In genomic region chr2:173252581-173252980, GRCh38 we compare ENCODE assay signal across 30 cellular contexts.
"Had no signal": no experiment of that assay in that cellular context is flagged by ENCODE, and none has a peak within 500 bp of the region (broad histone marks: within the 10 kb centered on the region; RNA-seq: fewer than 3 reads in every experiment).

No MANE protein-coding gene starts in this region.

- FAIRE-seq: endometrium, TTC549 had no signal

- H3K4me1 ChIP-seq: colonic mucosa, gastrocnemius medialis, left ventricle myocardium inferior, stomach, thyroid gland, upper lobe of left lung had no signal

- DNase-seq: activated CD4-positive, alpha-beta T cell treated with anti-CD3 and anti-CD28 coated beads for 4 hours; activated CD4-positive, alpha-beta T cell treated with anti-CD3 and anti-CD28 coated beads, Interleukin-2, amount 50 U/mL, for 4 hours; activated effector memory CD4-positive, alpha-beta T cell treated with Interleukin-2 at 50 U/mL for 16 hours; activated naive CD4-positive, alpha-beta T cell treated with Interleukin-2 at 50 U/mL for 16 hours; activated T-cell treated with anti-CD3 and anti-CD28 coated beads for 4 hours; activated T-cell treated with anti-CD3 and anti-CD28 coated beads, Interleukin-2, amount 50 U/mL, for 72 hours; anterior cingulate cortex; cerebellar nuclear complex; colonic mucosa; effector CD8-positive, alpha-beta T cell; gastrocnemius medialis; glutamatergic neuron; islet precursor cell; left ventricle myocardium inferior; mucosa of descending colon; posterior cingulate gyrus; right cardiac atrium; stimulated activated CD4-positive, alpha-beta T cell treated with anti-CD3 and anti-CD28 coated beads, Interleukin-15, amount 100 ng/mL, for 24 hours; stimulated activated CD4-positive, alpha-beta T cell treated with anti-CD3 and anti-CD28 coated beads, Interleukin-2, amount 100 ng/mL, for 24 hours; stimulated activated naive B cell treated with anti-CD40 and anti-IgM and Interleukin-4, amounts not matched to agents 10 μg/mL and 1 μg/mL and 100 μg/mL, for 72 hours; stomach; thyroid gland had no signal

- ATAC-seq: activated T-cell treated with anti-CD3 and anti-CD28 coated beads, Interleukin-2, amount 50 U/mL, for 72 hours; gastrocnemius medialis; mucosa of descending colon; natural killer cell treated with Interleukin-12 subunit alpha and Interleukin-12 subunit beta and Interleukin-15 and Interleukin-18, amount 100 ng/mL, for 72 hours; right cardiac atrium; stimulated activated naive B cell treated with anti-CD40 and anti-IgM and Interleukin-4, amounts not matched to agents 10 μg/mL and 1 μg/mL and 100 μg/mL, for 72 hours had no signal

- H3K27me3 Mint-ChIP-seq: activated naive CD8-positive, alpha-beta T cell; stimulated activated naive B cell treated with anti-CD40 and anti-IgM and Interleukin-4, amounts not matched to agents 10 μg/mL and 1 μg/mL and 100 μg/mL, for 72 hours had no signal

- H3K4me3 Mint-ChIP-seq: activated naive CD8-positive, alpha-beta T cell; activated T-cell treated with anti-CD3 and anti-CD28 coated beads, Interleukin-2, amount 50 U/mL, for 72 hours; natural killer cell treated with Interleukin-12 subunit alpha and Interleukin-12 subunit beta and Interleukin-15 and Interleukin-18, amount 100 ng/mL, for 72 hours; stimulated activated naive B cell treated with anti-CD40 and anti-IgM and Interleukin-4, amounts not matched to agents 10 μg/mL and 1 μg/mL and 100 μg/mL, for 72 hours had no signal

- H3K4me1 Mint-ChIP-seq: stimulated activated naive B cell treated with anti-CD40 and anti-IgM and Interleukin-4, amounts not matched to agents 10 μg/mL and 1 μg/mL and 100 μg/mL, for 72 hours had no signal

- H3K27ac ChIP-seq: cardiac muscle cell, colonic mucosa, gastrocnemius medialis, left ventricle myocardium inferior, stomach, thyroid gland, upper lobe of left lung, VCaP had no signal

- H3K27ac Mint-ChIP-seq: activated naive CD8-positive, alpha-beta T cell; natural killer cell treated with Interleukin-12 subunit alpha and Interleukin-12 subunit beta and Interleukin-15 and Interleukin-18, amount 100 ng/mL, for 72 hours; stimulated activated naive B cell treated with anti-CD40 and anti-IgM and Interleukin-4, amounts not matched to agents 10 μg/mL and 1 μg/mL and 100 μg/mL, for 72 hours had no signal

- H3K36me3 ChIP-seq: cardiac muscle cell, colonic mucosa, gastrocnemius medialis, left ventricle myocardium inferior, thyroid gland, upper lobe of left lung had no signal

- H3K36me3 Mint-ChIP-seq: activated naive CD8-positive, alpha-beta T cell; natural killer cell treated with Interleukin-12 subunit alpha and Interleukin-12 subunit beta and Interleukin-15 and Interleukin-18, amount 100 ng/mL, for 72 hours had no signal

- H3K27me3 ChIP-seq: cardiac muscle cell, colonic mucosa, gastrocnemius medialis, stomach, thyroid gland, upper lobe of left lung had no signal

- H3K9me3 Mint-ChIP-seq: natural killer cell treated with Interleukin-12 subunit alpha and Interleukin-12 subunit beta and Interleukin-15 and Interleukin-18, amount 100 ng/mL, for 72 hours; stimulated activated naive B cell treated with anti-CD40 and anti-IgM and Interleukin-4, amounts not matched to agents 10 μg/mL and 1 μg/mL and 100 μg/mL, for 72 hours had no signal

- H3K4me3 ChIP-seq: cardiac muscle cell, colonic mucosa, gastrocnemius medialis, left ventricle myocardium inferior, lung, mucosa of descending colon, stomach, thyroid gland, upper lobe of left lung had no signal
